ENCODE assay signal across 1 cellular context in genomic region chr2:239040152-239040761, GRCh38.
TF ChIP-seq lines count a peak whose summit lies in the region.

No MANE protein-coding gene starts in this region.

TF ChIP-seq in HepG2, 621 proteins besides CTCF, POLR2A, EP300 and RAD21 (continued from another document and continues in another):
- TF ChIP-seq FOXP4 (CRISPR knock-in tag; IDR thresholded peaks at IDR 0.05) (no peak; the same call in 1 of the 2 replicates), SP1 (IDR thresholded peaks at IDR 0.05) (no peak), SP1 (CRISPR knock-in tag; IDR thresholded peaks at IDR 0.05) (no peak), KLF11 (CRISPR knock-in tag; IDR thresholded peaks at IDR 0.05) (no peak), ATF4 (CRISPR knock-in tag; IDR thresholded peaks at IDR 0.05) (no peak), PRDM15 (CRISPR knock-in tag; IDR thresholded peaks at IDR 0.05) (no peak), ZNF317 (CRISPR knock-in tag; IDR thresholded peaks at IDR 0.05) (no peak), ZMYM3 (CRISPR knock-in tag; IDR thresholded peaks at IDR 0.05) (no peak), DMTF1 (CRISPR knock-in tag; IDR thresholded peaks at IDR 0.05) (no peak), SMAD3 (CRISPR knock-in tag; IDR thresholded peaks at IDR 0.05) (no peak), ZNF275 (CRISPR knock-in tag; IDR thresholded peaks at IDR 0.05; ENCODE audit: borderline replicate concordance) (no peak), STAG1 (CRISPR knock-in tag; IDR thresholded peaks at IDR 0.05) (no peak), ZNF335 (CRISPR knock-in tag; IDR thresholded peaks at IDR 0.05) (no peak), KDM5B (CRISPR knock-in tag; IDR thresholded peaks at IDR 0.05; ENCODE audit: borderline replicate concordance) (no peak), SRSF1 (optimal IDR thresholded peaks at IDR 0.05; ENCODE audit: low read depth, low read length) (peak; percentile 97), HDAC2 (CRISPR knock-in tag; IDR thresholded peaks at IDR 0.05) (peak; percentile 28; the same call in 1 of the 2 replicates), KAT8 (CRISPR knock-in tag; IDR thresholded peaks at IDR 0.05) (0 out of 2 replicates have a peak, but pooled peaks have one; percentile 38), TBX2 (CRISPR knock-in tag; IDR thresholded peaks at IDR 0.05; ENCODE audit: borderline replicate concordance) (peak; percentile 55; the same call in 1 of the 2 replicates), KLF16 (CRISPR knock-in tag; IDR thresholded peaks at IDR 0.05) (peak in 1 of 2 experiments; percentile 60; a peak in 1 of 4 replicates), ZNF333 (CRISPR knock-in tag; IDR thresholded peaks at IDR 0.05; ENCODE audit: borderline replicate concordance) (no peak), KDM6A (CRISPR knock-in tag; IDR thresholded peaks at IDR 0.05; ENCODE audit: low read depth) (no peak), MYNN (CRISPR knock-in tag; IDR thresholded peaks at IDR 0.05; ENCODE audit: low read depth) (no peak), ZNF44 (CRISPR knock-in tag; IDR thresholded peaks at IDR 0.05) (no peak), ZNF776 (CRISPR knock-in tag; IDR thresholded peaks at IDR 0.05) (no peak), GFI1 (CRISPR knock-in tag; IDR thresholded peaks at IDR 0.05; ENCODE audit: borderline replicate concordance) (no peak), RAD51 (IDR thresholded peaks at IDR 0.05; ENCODE audit: borderline replicate concordance) (no peak), SMARCC2 (IDR thresholded peaks at IDR 0.05) (no peak), NKX3-1 (CRISPR knock-in tag; IDR thresholded peaks at IDR 0.05) (no peak), ZNF432 (CRISPR knock-in tag; IDR thresholded peaks at IDR 0.05; ENCODE audit: borderline replicate concordance) (no peak), SATB2 (CRISPR knock-in tag; IDR thresholded peaks at IDR 0.05) (no peak), SNAPC4 (CRISPR knock-in tag; IDR thresholded peaks at IDR 0.05) (no peak)
- TF ChIP-seq, protein P1, sequence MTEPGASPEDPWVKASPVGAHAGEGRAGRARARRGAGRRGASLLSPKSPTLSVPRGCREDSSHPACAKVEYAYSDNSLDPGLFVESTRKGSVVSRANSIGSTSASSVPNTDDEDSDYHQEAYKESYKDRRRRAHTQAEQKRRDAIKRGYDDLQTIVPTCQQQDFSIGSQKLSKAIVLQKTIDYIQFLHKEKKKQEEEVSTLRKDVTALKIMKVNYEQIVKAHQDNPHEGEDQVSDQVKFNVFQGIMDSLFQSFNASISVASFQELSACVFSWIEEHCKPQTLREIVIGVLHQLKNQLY (CRISPR knock-in tag; IDR thresholded peaks at IDR 0.05) = 0 out of 2 replicates have a peak, but pooled peaks have one; percentile 19
- TF ChIP-seq, protein P2, sequence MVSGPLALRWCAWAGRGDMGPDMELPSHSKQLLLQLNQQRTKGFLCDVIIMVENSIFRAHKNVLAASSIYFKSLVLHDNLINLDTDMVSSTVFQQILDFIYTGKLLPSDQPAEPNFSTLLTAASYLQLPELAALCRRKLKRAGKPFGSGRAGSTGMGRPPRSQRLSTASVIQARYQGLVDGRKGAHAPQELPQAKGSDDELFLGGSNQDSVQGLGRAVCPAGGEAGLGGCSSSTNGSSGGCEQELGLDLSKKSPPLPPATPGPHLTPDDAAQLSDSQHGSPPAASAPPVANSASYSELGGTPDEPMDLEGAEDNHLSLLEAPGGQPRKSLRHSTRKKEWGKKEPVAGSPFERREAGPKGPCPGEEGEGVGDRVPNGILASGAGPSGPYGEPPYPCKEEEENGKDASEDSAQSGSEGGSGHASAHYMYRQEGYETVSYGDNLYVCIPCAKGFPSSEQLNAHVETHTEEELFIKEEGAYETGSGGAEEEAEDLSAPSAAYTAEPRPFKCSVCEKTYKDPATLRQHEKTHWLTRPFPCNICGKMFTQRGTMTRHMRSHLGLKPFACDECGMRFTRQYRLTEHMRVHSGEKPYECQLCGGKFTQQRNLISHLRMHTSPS (CRISPR knock-in tag; IDR thresholded peaks at IDR 0.05; ENCODE audit: low read depth) = no peak
- TF ChIP-seq, protein P3, sequence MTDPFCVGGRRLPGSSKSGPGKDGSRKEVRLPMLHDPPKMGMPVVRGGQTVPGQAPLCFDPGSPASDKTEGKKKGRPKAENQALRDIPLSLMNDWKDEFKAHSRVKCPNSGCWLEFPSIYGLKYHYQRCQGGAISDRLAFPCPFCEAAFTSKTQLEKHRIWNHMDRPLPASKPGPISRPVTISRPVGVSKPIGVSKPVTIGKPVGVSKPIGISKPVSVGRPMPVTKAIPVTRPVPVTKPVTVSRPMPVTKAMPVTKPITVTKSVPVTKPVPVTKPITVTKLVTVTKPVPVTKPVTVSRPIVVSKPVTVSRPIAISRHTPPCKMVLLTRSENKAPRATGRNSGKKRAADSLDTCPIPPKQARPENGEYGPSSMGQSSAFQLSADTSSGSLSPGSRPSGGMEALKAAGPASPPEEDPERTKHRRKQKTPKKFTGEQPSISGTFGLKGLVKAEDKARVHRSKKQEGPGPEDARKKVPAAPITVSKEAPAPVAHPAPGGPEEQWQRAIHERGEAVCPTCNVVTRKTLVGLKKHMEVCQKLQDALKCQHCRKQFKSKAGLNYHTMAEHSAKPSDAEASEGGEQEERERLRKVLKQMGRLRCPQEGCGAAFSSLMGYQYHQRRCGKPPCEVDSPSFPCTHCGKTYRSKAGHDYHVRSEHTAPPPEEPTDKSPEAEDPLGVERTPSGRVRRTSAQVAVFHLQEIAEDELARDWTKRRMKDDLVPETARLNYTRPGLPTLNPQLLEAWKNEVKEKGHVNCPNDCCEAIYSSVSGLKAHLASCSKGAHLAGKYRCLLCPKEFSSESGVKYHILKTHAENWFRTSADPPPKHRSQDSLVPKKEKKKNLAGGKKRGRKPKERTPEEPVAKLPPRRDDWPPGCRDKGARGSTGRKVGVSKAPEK (CRISPR knock-in tag; IDR thresholded peaks at IDR 0.05; ENCODE audit: borderline replicate concordance) = no peak
- TF ChIP-seq, protein P4, sequence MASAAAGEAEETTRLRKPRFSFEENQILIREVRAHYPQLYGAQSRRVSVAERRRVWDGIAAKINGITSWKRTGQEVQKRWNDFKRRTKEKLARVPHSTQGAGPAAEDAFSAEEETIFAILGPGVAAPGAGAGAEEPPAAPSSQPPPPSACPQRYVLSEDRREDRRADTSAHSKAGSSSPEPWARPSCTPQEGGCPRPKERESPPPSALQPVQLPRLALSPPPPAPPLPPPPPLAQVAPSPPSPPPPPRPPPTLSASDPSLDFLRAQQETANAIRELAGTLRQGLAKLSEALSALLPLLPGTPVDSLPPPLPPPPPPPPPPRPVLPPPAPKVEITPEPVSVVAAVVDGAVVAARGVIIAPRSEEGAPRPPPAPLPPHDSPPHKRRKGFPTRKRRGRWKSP (CRISPR knock-in tag; IDR thresholded peaks at IDR 0.05) = 0 out of 2 replicates have a peak, but pooled peaks have one; percentile 42
